In genomic region chr9:131423171-131423581, GRCh38 we compare ENCODE assay signal across 1 cellular context.
TF ChIP-seq lines count a peak whose summit lies in the region.

No MANE protein-coding gene starts in this region.

TF ChIP-seq in H1, 55 proteins besides CTCF, POLR2A, EP300 and RAD21:
- no peak for TF ChIP-seq CBX8 (IDR thresholded peaks at IDR 0.05; ENCODE audit: borderline replicate concordance, low read depth, low read length)
- no peak for TF ChIP-seq PHF8 (conservative IDR thresholded peaks at IDR 0.05; ENCODE audit: low read depth, low read length)
- TF ChIP-seq TCF12 (IDR thresholded peaks at IDR 0.05; ENCODE audit: low read depth, low read length) = 0 out of 2 replicates have a peak, but pooled peaks have one; percentile 40
- TF ChIP-seq KDM1A (IDR thresholded peaks at IDR 0.05; ENCODE audit: borderline replicate concordance, low read length) = no peak
- no peak for TF ChIP-seq SUZ12 (IDR thresholded peaks at IDR 0.05; ENCODE audit: low read length)
- TF ChIP-seq MAX (IDR thresholded peaks at IDR 0.05) = peak; percentile 47; the same call in 1 of the 2 replicates
- TF ChIP-seq POLR2AphosphoS5 (IDR thresholded peaks at IDR 0.05; ENCODE audit: low read depth, low read length) = 0 out of 2 replicates have a peak, but pooled peaks have one; percentile 13
- no peak for TF ChIP-seq GTF2F1 (IDR thresholded peaks at IDR 0.05; ENCODE audit: borderline replicate concordance, low read depth, low read length)
- TF ChIP-seq ZNF274 (IDR thresholded peaks at IDR 0.05; ENCODE audit: borderline replicate concordance, extremely low read depth, low read length) = no peak
- no peak for TF ChIP-seq RBBP5 (IDR thresholded peaks at IDR 0.05; ENCODE audit: borderline replicate concordance, low read depth, low read length)
- TF ChIP-seq BCL11A (IDR thresholded peaks at IDR 0.05; ENCODE audit: low read depth in 2 of 2, low read length in 2 of 2) = no peak
- no peak for TF ChIP-seq TAF7 (optimal IDR thresholded peaks at IDR 0.05; ENCODE audit: borderline replicate concordance, low read depth, low read length)
- TF ChIP-seq SAP30 (IDR thresholded peaks at IDR 0.05; ENCODE audit: insufficient read depth, insufficient replicate concordance, low read length) = no peak
- no peak for TF ChIP-seq CBX5 (IDR thresholded peaks at IDR 0.05; ENCODE audit: low read depth, low read length)
- no peak for TF ChIP-seq CHD2 (IDR thresholded peaks at IDR 0.05; ENCODE audit: low read length)
- no peak for TF ChIP-seq BACH1 (IDR thresholded peaks at IDR 0.05; ENCODE audit: low read length)
- TF ChIP-seq ASH2L (IDR thresholded peaks at IDR 0.05; ENCODE audit: low read length) = no peak
- TF ChIP-seq KDM5A (IDR thresholded peaks at IDR 0.05; ENCODE audit: low read length) = no peak
- no peak for TF ChIP-seq HDAC2 (IDR thresholded peaks at IDR 0.05; ENCODE audit: borderline replicate concordance in 1 of 2, low read depth in 2 of 2, low read length in 2 of 2)
- TF ChIP-seq EGR1 (IDR thresholded peaks at IDR 0.05; ENCODE audit: borderline replicate concordance, low read depth, low read length) = no peak
- no peak for TF ChIP-seq HDAC6 (IDR thresholded peaks at IDR 0.05; ENCODE audit: low read depth, low read length)
- no peak for TF ChIP-seq ATF3 (IDR thresholded peaks at IDR 0.05; ENCODE audit: insufficient read depth, low read depth, low read length)
- no peak for TF ChIP-seq YY1 (IDR thresholded peaks at IDR 0.05; ENCODE audit: low read depth, low read length)
- TF ChIP-seq RXRA (IDR thresholded peaks at IDR 0.05; ENCODE audit: insufficient read depth, low read depth, low read length) = no peak
- no peak for TF ChIP-seq POU5F1 (IDR thresholded peaks at IDR 0.05; ENCODE audit: low read depth, low read length)
- no peak for TF ChIP-seq SIX5 (IDR thresholded peaks at IDR 0.05; ENCODE audit: low read depth, low read length)
- TF ChIP-seq CREB1 (IDR thresholded peaks at IDR 0.05) = 0 out of 2 replicates have a peak, but pooled peaks have one; percentile 22
- TF ChIP-seq NRF1 (IDR thresholded peaks at IDR 0.05; ENCODE audit: low read depth, low read length) = no peak
- TF ChIP-seq TEAD4 (IDR thresholded peaks at IDR 0.05; ENCODE audit: low read depth, low read length) = 0 out of 2 replicates have a peak, but pooled peaks have one; percentile 45
- no peak for TF ChIP-seq RFX5 (IDR thresholded peaks at IDR 0.05; ENCODE audit: borderline replicate concordance, low read depth, low read length)
- no peak for TF ChIP-seq NANOG (IDR thresholded peaks at IDR 0.05; ENCODE audit: insufficient read depth, low read depth, low read length, poor library complexity, severe bottlenecking)
- TF ChIP-seq JUN (IDR thresholded peaks at IDR 0.05; ENCODE audit: low read depth, low read length) = no peak
- TF ChIP-seq CEBPB (IDR thresholded peaks at IDR 0.05; ENCODE audit: low read depth, low read length) = no peak
- peak; percentile 84 to 89; a peak in 2 of 4 replicates for TF ChIP-seq SIN3A (conservative IDR thresholded peaks at IDR 0.05 in 1 of 2, IDR thresholded peaks at IDR 0.05 in 1 of 2; ENCODE audit: low read depth in 1 of 2, low read length in 2 of 2)
- no peak for TF ChIP-seq CTBP2 (IDR thresholded peaks at IDR 0.05; ENCODE audit: borderline replicate concordance, insufficient read depth, insufficient read length, low read length)
- TF ChIP-seq RNF2 (IDR thresholded peaks at IDR 0.05; ENCODE audit: borderline replicate concordance, low read depth, low read length, missing control alignments, poor library complexity, severe bottlenecking) = no peak
- TF ChIP-seq SP1 (IDR thresholded peaks at IDR 0.05; ENCODE audit: low read depth, low read length) = no peak
- TF ChIP-seq KDM4A (IDR thresholded peaks at IDR 0.05; ENCODE audit: low read depth, low read length, severe bottlenecking) = no peak
- 0 out of 2 replicates have a peak, but pooled peaks have one; percentile 27 for TF ChIP-seq E2F6 (IDR thresholded peaks at IDR 0.05)
- peak; percentile 69; the same call in 1 of the 2 replicates for TF ChIP-seq JUND (IDR thresholded peaks at IDR 0.05; ENCODE audit: low read length)
- TF ChIP-seq SP4 (IDR thresholded peaks at IDR 0.05; ENCODE audit: low read length) = no peak
- TF ChIP-seq SRF (IDR thresholded peaks at IDR 0.05; ENCODE audit: low read depth, low read length) = no peak
- TF ChIP-seq USF2 (IDR thresholded peaks at IDR 0.05; ENCODE audit: low read length) = no peak
- TF ChIP-seq CHD7 (IDR thresholded peaks at IDR 0.05; ENCODE audit: insufficient replicate concordance, low read length) = no peak
- no peak for TF ChIP-seq CHD1 (IDR thresholded peaks at IDR 0.05; ENCODE audit: low read depth, low read length)
